ENCODE assay signal across 1 cellular context in genomic region chr2:216108967-216109921, GRCh38.
A peak's percentile ranks its signal among the peaks of the same experiment; 100 is the strongest.
TF ChIP-seq lines count a peak whose summit lies in the region.

XRCC5 (plus strand) TSS chr2:216109348; CDS start chr2:216109437, 89 bp downstream.

TF ChIP-seq in HepG2, 621 proteins besides CTCF, POLR2A, EP300 and RAD21 (continued from another document):
- peak; percentile 95 for TF ChIP-seq THAP9 (CRISPR knock-in tag; IDR thresholded peaks at IDR 0.05; ENCODE audit: borderline replicate concordance)
- TF ChIP-seq HDAC2 (CRISPR knock-in tag; IDR thresholded peaks at IDR 0.05): peak; percentile 89
- TF ChIP-seq HHEX (CRISPR knock-in tag; IDR thresholded peaks at IDR 0.05): no peak
- TF ChIP-seq ZSCAN31 (CRISPR knock-in tag; IDR thresholded peaks at IDR 0.05; ENCODE audit: low read depth): peak; percentile 90
TF ChIP-seq in HepG2: peak in this region for 396.
